1 cellular context compared by ENCODE assay signal in the genomic region with DNA sequence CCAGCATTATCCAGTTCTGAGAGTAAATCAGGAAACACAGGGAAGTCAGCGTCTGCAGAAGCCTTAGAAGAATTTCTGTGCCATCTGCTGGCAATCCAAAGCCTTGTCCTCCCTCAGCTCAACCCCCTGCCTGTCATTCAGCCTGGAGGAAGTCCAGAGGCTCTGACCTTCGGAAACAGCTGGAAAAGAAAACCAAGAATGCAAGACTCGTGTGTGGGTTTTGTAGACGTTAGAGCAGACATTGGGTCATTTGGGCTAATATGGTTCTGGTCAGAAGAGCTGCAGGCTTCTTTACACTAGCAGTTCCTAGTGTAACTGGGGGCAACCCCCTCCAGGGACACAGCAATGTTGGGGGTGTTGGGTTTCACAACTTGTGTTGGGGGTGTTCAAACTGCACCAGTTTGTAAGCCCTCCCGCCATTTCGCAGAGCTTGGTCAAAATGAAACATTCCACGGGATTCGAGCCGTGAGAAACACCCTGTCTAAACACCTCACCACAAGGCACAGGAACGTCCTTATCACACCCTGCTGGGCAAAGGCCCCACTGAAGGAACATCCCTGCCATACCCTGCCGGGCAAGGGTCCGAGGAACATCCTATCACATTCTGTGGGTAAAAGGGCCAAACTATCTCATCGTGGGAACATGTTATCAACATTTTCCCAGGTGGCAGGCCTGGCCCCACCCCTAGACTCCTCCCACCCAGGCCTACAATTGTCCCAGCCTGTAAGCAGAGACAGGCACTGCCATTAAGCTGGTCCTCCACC.
TF ChIP-seq lines count a peak whose summit lies in the region.

No MANE protein-coding gene starts in this region.

TF ChIP-seq in HepG2, 621 proteins besides CTCF, POLR2A, EP300 and RAD21 (continued from another document):
- TF ChIP-seq, protein P1, sequence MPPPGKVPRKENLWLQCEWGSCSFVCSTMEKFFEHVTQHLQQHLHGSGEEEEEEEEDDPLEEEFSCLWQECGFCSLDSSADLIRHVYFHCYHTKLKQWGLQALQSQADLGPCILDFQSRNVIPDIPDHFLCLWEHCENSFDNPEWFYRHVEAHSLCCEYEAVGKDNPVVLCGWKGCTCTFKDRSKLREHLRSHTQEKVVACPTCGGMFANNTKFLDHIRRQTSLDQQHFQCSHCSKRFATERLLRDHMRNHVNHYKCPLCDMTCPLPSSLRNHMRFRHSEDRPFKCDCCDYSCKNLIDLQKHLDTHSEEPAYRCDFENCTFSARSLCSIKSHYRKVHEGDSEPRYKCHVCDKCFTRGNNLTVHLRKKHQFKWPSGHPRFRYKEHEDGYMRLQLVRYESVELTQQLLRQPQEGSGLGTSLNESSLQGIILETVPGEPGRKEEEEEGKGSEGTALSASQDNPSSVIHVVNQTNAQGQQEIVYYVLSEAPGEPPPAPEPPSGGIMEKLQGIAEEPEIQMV (CRISPR knock-in tag; IDR thresholded peaks at IDR 0.05; ENCODE audit: low read depth), result peak; percentile 5; the same call in 1 of the 2 replicates
- no peak for TF ChIP-seq FOXA1 (IDR thresholded peaks at IDR 0.05)
- no peak for TF ChIP-seq FOXA1 (CRISPR knock-in tag; IDR thresholded peaks at IDR 0.05)
- TF ChIP-seq SIX1 (CRISPR knock-in tag; IDR thresholded peaks at IDR 0.05; ENCODE audit: borderline replicate concordance), result 0 out of 2 replicates have a peak, but pooled peaks have one; percentile 25
- TF ChIP-seq ZNF598 (CRISPR knock-in tag; IDR thresholded peaks at IDR 0.05; ENCODE audit: borderline replicate concordance), result no peak
- TF ChIP-seq ZNF670 (CRISPR knock-in tag; IDR thresholded peaks at IDR 0.05; ENCODE audit: borderline replicate concordance), result no peak
- TF ChIP-seq ZNF317 (CRISPR knock-in tag; IDR thresholded peaks at IDR 0.05), result no peak
- TF ChIP-seq ZNF263 (CRISPR knock-in tag; IDR thresholded peaks at IDR 0.05), result no peak
- no peak for TF ChIP-seq MYC (CRISPR knock-in tag; IDR thresholded peaks at IDR 0.05; ENCODE audit: borderline replicate concordance)
- TF ChIP-seq ZNF644 (CRISPR knock-in tag; IDR thresholded peaks at IDR 0.05; ENCODE audit: low read depth), result no peak
- no peak for TF ChIP-seq TEAD3 (CRISPR knock-in tag; optimal IDR thresholded peaks at IDR 0.05; ENCODE audit: borderline replicate concordance)
